ENCODE assay signal across 15 cellular contexts in genomic region chr22:44400763-44401060, GRCh38.
DNase-seq lines count a peak whose midpoint lies in the region; ATAC-seq and TF ChIP-seq lines count a peak whose summit lies in the region.
"Had no signal": no experiment of that assay in that cellular context is flagged by ENCODE, and none has a peak within 500 bp of the region (broad histone marks: within the 10 kb centered on the region; RNA-seq: fewer than 3 reads in every experiment).

No MANE protein-coding gene starts in this region.

- no peaks in the 10 kb centered on the region for H3K9me3 Mint-ChIP-seq in endothelial cell (ENCODE audit: unreplicated experiment)

- H3K27me3 Mint-ChIP-seq in endothelial cell (ENCODE audit: unreplicated experiment), result peaks cover 1% of the 10 kb centered on the region

- intact Hi-C loops in posterior vena cava (cut with DNase I), result no loop called here

- TF ChIP-seq CTCF in VCaP (conservative IDR thresholded peaks at IDR 0.05), result no peak
- no peak for TF ChIP-seq CTCF in endothelial cell (IDR thresholded peaks at IDR 0.05; ENCODE audit: unreplicated experiment)

- no peak overlapping the region for H3K27ac Mint-ChIP-seq in endothelial cell (ENCODE audit: unreplicated experiment)
- H3K27ac Mint-ChIP-seq: B cell had no signal

- no peaks in the 10 kb centered on the region for H3K36me3 Mint-ChIP-seq in endothelial cell (ENCODE audit: low read depth, unreplicated experiment)

- peak; percentile 45 for DNase-seq in EH (ENCODE audit: low read depth)
- peak; percentile 0 for DNase-seq in endothelial cell (ENCODE audit: low spot score)
- peak; percentile 29 for DNase-seq in posterior vena cava (ENCODE audit: low spot score)
- no peak for DNase-seq in COR-L47 (lab: John Stamatoyannopoulos, UW)
- DNase-seq: NCI-H1092, NCI-H1436, NCI-H187 treated with DMSO at 0.1 percent for 48 hours, NCI-H748 treated with DMSO at 0.1 percent for 48 hours had no signal

- peak overlapping the region; percentile 36; the same call in 1 of the 2 replicates for H3K27ac ChIP-seq in VCaP

- H3K4me1 Mint-ChIP-seq in endothelial cell (ENCODE audit: unreplicated experiment), result peaks cover 2% of the 10 kb centered on the region
- H3K4me1 Mint-ChIP-seq: B cell had no signal

- ATAC-seq in HG03175 (IDR thresholded peaks at IDR 0.05; ENCODE audit: unreplicated experiment), result no peak
- ATAC-seq in HG03442 (IDR thresholded peaks at IDR 0.05; ENCODE audit: unreplicated experiment), result no peak
- ATAC-seq: K562, Panc1, Right ventricle myocardium inferior had no signal

- H3K4me3 Mint-ChIP-seq in endothelial cell (ENCODE audit: unreplicated experiment), result no peak overlapping the region
- H3K4me3 Mint-ChIP-seq: B cell had no signal
